ENCODE assay signal across 10 cellular contexts in genomic region chr5:173984218-173984617, GRCh38. TPM values are rescaled to one million over a fixed set of nuclear protein-coding genes. Genes with fewer than 3 reads are reported as not detected.
DNase-seq lines count a peak whose midpoint lies in the region; ATAC-seq, FAIRE-seq and TF ChIP-seq lines count a peak whose summit lies in the region.
"Had no signal": no experiment of that assay in that cellular context is flagged by ENCODE, and none has a peak within 500 bp of the region (broad histone marks: within the 10 kb centered on the region; RNA-seq: fewer than 3 reads in every experiment).

No MANE protein-coding gene starts in this region.

- no peak for DNase-seq in D721Med (ENCODE audit: insufficient read length, low spot score)
- DNase-seq in Kasumi-1 (lab: John Stamatoyannopoulos, UW), result peak; percentile 10 to 24
- peak; percentile 7 for DNase-seq in astrocyte of the spinal cord (ENCODE audit: low read depth, low spot score)
- DNase-seq in left lobe of liver (ENCODE audit: low spot score), result no peak
- no peak for DNase-seq in OCI-M2 (lab: John Stamatoyannopoulos, UW; ENCODE audit: unreplicated experiment)
- DNase-seq in activated CD4-positive, alpha-beta T cell treated with anti-CD3 and anti-CD28 coated beads, Interleukin-2, amount 50 U/mL, for 4 hours, result no peak
- DNase-seq in naive thymus-derived CD8-positive, alpha-beta T cell, result no peak
- no peak for DNase-seq in sciatic nerve (ENCODE audit: low spot score)
- DNase-seq: naive B cell had no signal

- no peak overlapping the region for H3K27ac Mint-ChIP-seq in naive thymus-derived CD8-positive, alpha-beta T cell
- H3K27ac Mint-ChIP-seq: naive B cell; stimulated activated naive CD8-positive, alpha-beta T cell treated with anti-CD3 and anti-CD28 coated beads, Interleukin-15, Interleukin-2, amounts not matched to agents 100 ng/mL and 50 ng/mL, for 24 hours had no signal

- H3K9me3 Mint-ChIP-seq in naive thymus-derived CD8-positive, alpha-beta T cell, result peaks cover 0 to 5% (median 0%) of the 10 kb centered on the region in 9 donors
- H3K9me3 Mint-ChIP-seq: stimulated activated naive CD8-positive, alpha-beta T cell treated with anti-CD3 and anti-CD28 coated beads, Interleukin-15, Interleukin-2, amounts not matched to agents 100 ng/mL and 50 ng/mL, for 24 hours had no signal

- no peak overlapping the region for H3K4me3 ChIP-seq in astrocyte of the spinal cord (ENCODE audit: low read depth, low read length)

- TF ChIP-seq CTCF in D721Med (IDR thresholded peaks at IDR 0.05; ENCODE audit: insufficient read depth, missing control alignments) (peak; percentile 45), astrocyte of the spinal cord (IDR thresholded peaks at IDR 0.05; ENCODE audit: low read depth, low read length) (peak; percentile 40)

- POLR2A ChIA-PET in naive thymus-derived CD8-positive, alpha-beta T cell (lab: Charles Lee), result no interaction called here

- H3K36me3 Mint-ChIP-seq in naive thymus-derived CD8-positive, alpha-beta T cell, result peaks cover 0 to 4% (median 0%) of the 10 kb centered on the region in 3 donors

- H3K4me3 Mint-ChIP-seq in naive thymus-derived CD8-positive, alpha-beta T cell, result no peak overlapping the region
- H3K4me3 Mint-ChIP-seq: naive B cell; stimulated activated naive CD8-positive, alpha-beta T cell treated with anti-CD3 and anti-CD28 coated beads, Interleukin-15, Interleukin-2, amounts not matched to agents 100 ng/mL and 50 ng/mL, for 24 hours had no signal

- H3K27me3 Mint-ChIP-seq in naive thymus-derived CD8-positive, alpha-beta T cell, result peaks cover 9 to 54% (median 30%) of the 10 kb centered on the region in 5 donors

- H3K4me1 Mint-ChIP-seq in naive thymus-derived CD8-positive, alpha-beta T cell, result no peaks in the 10 kb centered on the region
- H3K4me1 Mint-ChIP-seq: naive B cell had no signal

- in situ Hi-C loops in astrocyte of the spinal cord (cut with HindIII; ENCODE audit: low sequenced_read_pairs), result no loop called here

- intact Hi-C loops in sciatic nerve (cut with DNase I), result no loop called here

- ATAC-seq in left lobe of liver (peak; percentile 87), sciatic nerve (no peak)
- ATAC-seq in naive thymus-derived CD8-positive, alpha-beta T cell, result no peak

- no peak for FAIRE-seq in D721Med (lab: Jason Lieb, UNC)

RNA-seq across cellular contexts. Expression of gene C5orf47, which starts 4.8 kb away (rescaled TPM):
- total RNA-seq in left lobe of liver (not detected), sciatic nerve (not detected)
- total RNA-seq in naive thymus-derived CD8-positive, alpha-beta T cell, result not detected
- not detected for polyA plus RNA-seq in naive thymus-derived CD8-positive, alpha-beta T cell

Comparison
In these comparisons a context has a peak if more than half of its experiments do, and no peak if none do; other contexts are left out.
1. DNase-seq: peak in Kasumi-1 (2 of 2) and astrocyte of the spinal cord (single experiment); none in D721Med (single experiment), left lobe of liver (single experiment), OCI-M2 (single experiment), activated CD4-positive, alpha-beta T cell treated with anti-CD3 and anti-CD28 coated beads, Interleukin-2, amount 50 U/mL, for 4 hours (0 of 2), naive thymus-derived CD8-positive, alpha-beta T cell (0 of 10) and sciatic nerve (single experiment).